In genomic region chr5:115072266-115073056, GRCh38 we compare ENCODE assay signal across 1 cellular context.
TF ChIP-seq lines count a peak whose summit lies in the region.

No MANE protein-coding gene starts in this region.

TF ChIP-seq in K562, 482 proteins besides CTCF, POLR2A, EP300 and RAD21:
- peak; percentile 38; the same call in 1 of the 2 replicates for TF ChIP-seq USF2 (CRISPR knock-in tag; IDR thresholded peaks at IDR 0.05)
- peak; percentile 34 for TF ChIP-seq TFE3 (CRISPR knock-in tag; IDR thresholded peaks at IDR 0.05)
- peak; percentile 52; the same call in 1 of the 2 replicates for TF ChIP-seq RAD51 (IDR thresholded peaks at IDR 0.05; ENCODE audit: borderline replicate concordance, low read depth)
- no peak for TF ChIP-seq ZBTB11 (CRISPR knock-in tag; IDR thresholded peaks at IDR 0.05)
- TF ChIP-seq YY1 (IDR thresholded peaks at IDR 0.05; ENCODE audit: borderline replicate concordance in 1 of 3, control insufficient read depth in 1 of 3, extremely low read depth in 1 of 3, insufficient read depth in 3 of 3, insufficient read length in 1 of 3, insufficient replicate concordance in 2 of 3, low read depth in 1 of 3, low read length in 2 of 3) = no peak
- 0 out of 2 replicates have a peak, but pooled peaks have one; percentile 7 for TF ChIP-seq CBFA2T2 (conservative IDR thresholded peaks at IDR 0.05)
